In genomic region chr19:3509566-3509989, GRCh38 we compare ENCODE assay signal across 10 cellular contexts. TPM values are rescaled to one million over a fixed set of nuclear protein-coding genes. Genes with fewer than 3 reads are reported as not detected.
A peak's percentile ranks its signal among the peaks of the same experiment; 100 is the strongest.
DNase-seq lines count a peak whose midpoint lies in the region; ATAC-seq and TF ChIP-seq lines count a peak whose summit lies in the region.
"Had no signal": no experiment of that assay in that cellular context is flagged by ENCODE, and none has a peak within 500 bp of the region (broad histone marks: within the 10 kb centered on the region; RNA-seq: fewer than 3 reads in every experiment).

No MANE protein-coding gene starts in this region.

- H2AFZ ChIP-seq in IMR-90 (replicated peaks; ENCODE audit: low read length, poor library complexity), result peak overlapping the region; percentile 56

- no peak overlapping the region for H2BK15ac ChIP-seq in IMR-90 (ENCODE audit: low read depth, low read length)

- H3K4me1 Mint-ChIP-seq in naive thymus-derived CD4-positive, alpha-beta T cell, result peaks cover 32 to 81% (median 51%) of the 10 kb centered on the region in 7 donors

- H3K56ac ChIP-seq in IMR-90 (ENCODE audit: extremely low read depth, insufficient read depth, low read length), result no peak overlapping the region

- peak overlapping the region; percentile 47; the same call in 1 of the 2 replicates for H3K4ac ChIP-seq in IMR-90 (ENCODE audit: low read depth, low read length)

- no peak for TF ChIP-seq POLR2A in IMR-90 (IDR thresholded peaks at IDR 0.05; ENCODE audit: low read depth, low read length)

- intact Hi-C loops in IMR-90 (cut with micrococcal nuclease), result loop anchor here (5.0 kb wide), 1 partner anchor 118 kb away; the partner anchor contains the start of gene CACTIN
- intact Hi-C loops in naive thymus-derived CD4-positive, alpha-beta T cell (cut with micrococcal nuclease), result loop anchor here (5.0 to 10.0 kb wide), 3 partner anchors 253 to 725 kb away; partner anchors contain the start of genes APBA3 (in 1 of the 2), EEF2 (in 1 of the 2), MRPL54 (in 1 of the 2) and SGTA (in 1 of the 2)

- peaks cover 0 to 14% (median 4%) of the 10 kb centered on the region in 5 donors for H3K36me3 Mint-ChIP-seq in naive thymus-derived CD4-positive, alpha-beta T cell

- peak overlapping the region; percentile 65; the same call in 1 of the 2 replicates for H3K23ac ChIP-seq in IMR-90 (ENCODE audit: low read depth, low read length)

- no peak overlapping the region; the same call in 1 of the 2 replicates for H2BK120ac ChIP-seq in IMR-90 (ENCODE audit: low read depth, low read length)

- TF ChIP-seq RAD21 in IMR-90 (IDR thresholded peaks at IDR 0.05; ENCODE audit: low read length), result no peak

- no peak overlapping the region for H2BK20ac ChIP-seq in IMR-90 (ENCODE audit: low read depth, low read length)

- H3K4me2 ChIP-seq in BLaER1 (no peak overlapping the region), IMR-90 (ENCODE audit: low read depth, low read length) (no peak overlapping the region)

- H3K4me1 ChIP-seq in BLaER1, result peaks cover 79% of the 10 kb centered on the region
- peaks cover 20% of the 10 kb centered on the region for H3K4me1 ChIP-seq in IMR-90 (ENCODE audit: control insufficient read depth, insufficient read depth, low read length)
- H3K4me1 ChIP-seq in naive thymus-derived CD4-positive, alpha-beta T cell (ENCODE audit: control insufficient read depth in 2 of 2, insufficient read depth in 2 of 2, low read length in 2 of 2), result peaks cover 11 to 18% of the 10 kb centered on the region in 2 donors

- peaks cover 21% of the 10 kb centered on the region for H3K9me1 ChIP-seq in IMR-90 (ENCODE audit: insufficient read depth, low read length)

- peak overlapping the region; percentile 89 for H2AK9ac ChIP-seq in IMR-90 (replicated peaks; ENCODE audit: low read depth, low read length, poor library complexity)

- H4K91ac ChIP-seq in IMR-90 (ENCODE audit: insufficient read depth, low read depth, low read length), result peak overlapping the region; percentile 38; the same call in 1 of the 2 replicates

- no peak overlapping the region for H4K5ac ChIP-seq in IMR-90 (ENCODE audit: low read depth, low read length)

- DNase-seq in IMR-90, result peak; percentile 80
- peak; percentile 61 for DNase-seq in amniotic epithelial cell (ENCODE audit: low read depth)
- DNase-seq in naive thymus-derived CD4-positive, alpha-beta T cell, result no peak
- no peak for DNase-seq in NCI-H1092 (lab: John Stamatoyannopoulos, UW)
- no peak for DNase-seq in NCI-H1092 treated with DMSO at 0.1 percent for 48 hours (lab: John Stamatoyannopoulos, UW)

- peaks cover 0 to 3% (median 0%) of the 10 kb centered on the region in 5 donors for H3K27me3 Mint-ChIP-seq in naive thymus-derived CD4-positive, alpha-beta T cell

- H3K27ac Mint-ChIP-seq in naive thymus-derived CD4-positive, alpha-beta T cell, result peak overlapping the region in 8 of 9 donors; percentile 4 to 92 (median 57)

- ATAC-seq in IMR-90 (ENCODE audit: low read depth) (no peak), GM19467 (IDR thresholded peaks at IDR 0.05; ENCODE audit: unreplicated experiment) (no peak), GM19395 (IDR thresholded peaks at IDR 0.05; ENCODE audit: unreplicated experiment) (no peak)
- no peak for ATAC-seq in naive thymus-derived CD4-positive, alpha-beta T cell

- POLR2A ChIA-PET in IMR-90 (lab: Charles Lee; ENCODE audit: unreplicated experiment), result no interaction called here
- POLR2A ChIA-PET in naive thymus-derived CD4-positive, alpha-beta T cell (lab: Charles Lee), result no interaction called here

- peak overlapping the region; percentile 63; the same call in 1 of the 2 replicates for H3K9ac ChIP-seq in BLaER1
- H3K9ac ChIP-seq in IMR-90 (ENCODE audit: low read depth, low read length), result no peak overlapping the region

- no peak overlapping the region for H4K8ac ChIP-seq in IMR-90 (ENCODE audit: low read depth in 2 of 2, low read length in 2 of 2)

- peak overlapping the region; percentile 49 to 96 (median 74) for H3K4me3 Mint-ChIP-seq in naive thymus-derived CD4-positive, alpha-beta T cell

- H3K79me1 ChIP-seq in IMR-90 (ENCODE audit: low read depth in 1 of 2, low read length in 2 of 2), result peaks cover 3 to 87% of the 10 kb centered on the region in 2 experiments; a peak in 3 of 4 replicates

- in situ Hi-C loops in IMR-90 (cut with MboI; ENCODE audit: low sequenced_read_pairs), result no loop called here

- H3K27ac ChIP-seq in BLaER1 (0 out of 2 replicates have a peak overlapping the region, but pooled peaks have one; percentile 31), IMR-90 (ENCODE audit: insufficient read depth, low read length) (peak overlapping the region; percentile 1; the same call in 1 of the 2 replicates)
- H3K27ac ChIP-seq in naive thymus-derived CD4-positive, alpha-beta T cell (ENCODE audit: low read depth, low read length), result no peak overlapping the region
- H3K27ac ChIP-seq: suprapubic skin had no signal

- H3K27me3 ChIP-seq in BLaER1, result no peaks in the 10 kb centered on the region
- H3K27me3 ChIP-seq in IMR-90 (ENCODE audit: control insufficient read depth, insufficient read depth, low read length), result no peaks in the 10 kb centered on the region
- H3K27me3 ChIP-seq in naive thymus-derived CD4-positive, alpha-beta T cell (ENCODE audit: control insufficient read depth in 2 of 2, insufficient read depth in 2 of 2, low read length in 2 of 2), result no peaks in the 10 kb centered on the region
- H3K27me3 ChIP-seq: suprapubic skin had no signal

- CTCF ChIA-PET in IMR-90 (lab: Yijun Ruan, JAX), result no interaction called here
- CTCF ChIA-PET in naive thymus-derived CD4-positive, alpha-beta T cell (lab: Charles Lee), result interaction anchor here (0.6 kb wide), 1 partner anchor 406 kb away, joined by 3 read pairs; no protein-coding TSS in a partner anchor

- H3K18ac ChIP-seq in IMR-90 (ENCODE audit: low read depth, low read length), result no peak overlapping the region

- H2AK5ac ChIP-seq in IMR-90 (ENCODE audit: low read depth, low read length), result peak overlapping the region; percentile 93; the same call in 1 of the 2 replicates

- H2BK5ac ChIP-seq in IMR-90 (ENCODE audit: low read depth, low read length, poor library complexity, severe bottlenecking), result peak overlapping the region; percentile 9

- H4K20me1 ChIP-seq in BLaER1 (peaks cover 74% of the 10 kb centered on the region), IMR-90 (ENCODE audit: insufficient read depth, low read length) (peaks cover 74% of the 10 kb centered on the region)

- 98% methylated on average over 6 of the region's 15 CpGs; no CpG with 5 or more reads in 1 of the 2 experiments for WGBS in IMR-90 (ENCODE audit: extremely low coverage in 2 of 2, insufficient read length in 1 of 2), 2 experiments

- no peak for TF ChIP-seq CTCF in IMR-90 (conservative IDR thresholded peaks at IDR 0.05; ENCODE audit: low read depth, low read length)

- H3K9me3 ChIP-seq in BLaER1 (no peaks in the 10 kb centered on the region), IMR-90 (ENCODE audit: control insufficient read depth, insufficient read depth, low read length) (no peaks in the 10 kb centered on the region)
- no peaks in the 10 kb centered on the region for H3K9me3 ChIP-seq in naive thymus-derived CD4-positive, alpha-beta T cell (ENCODE audit: control insufficient read depth in 2 of 3, low read length in 3 of 3)
- H3K9me3 ChIP-seq: suprapubic skin had no signal

- H3K36me3 ChIP-seq in BLaER1 (peaks cover 62% of the 10 kb centered on the region), IMR-90 (ENCODE audit: control insufficient read depth, insufficient read depth, low read length) (peaks cover 13% of the 10 kb centered on the region)
- H3K36me3 ChIP-seq in naive thymus-derived CD4-positive, alpha-beta T cell (ENCODE audit: control insufficient read depth in 2 of 3, insufficient read depth in 3 of 3, low read length in 3 of 3), result peaks cover 0 to 39% (median 0%) of the 10 kb centered on the region in 3 experiments

- no peaks in the 10 kb centered on the region for H3K9me3 Mint-ChIP-seq in naive thymus-derived CD4-positive, alpha-beta T cell

- dilution Hi-C loops in IMR-90 (cut with HindIII; ENCODE audit: low sequenced_read_pairs, unreplicated experiment), result no loop called here

- H3K4me3 ChIP-seq in BLaER1 (no peak overlapping the region), IMR-90 (ENCODE audit: insufficient read depth, low read depth, low read length) (no peak overlapping the region)
- H3K4me3 ChIP-seq in naive thymus-derived CD4-positive, alpha-beta T cell (ENCODE audit: low read length), result no peak overlapping the region
- H3K4me3 ChIP-seq: suprapubic skin had no signal

- H3K14ac ChIP-seq in IMR-90 (replicated peaks; ENCODE audit: low read depth, low read length), result peak overlapping the region; percentile 58; the same call in 1 of the 2 replicates

- no TSS peak for BruUV-seq in IMR-90 (replicated peaks; lab: Mats Ljungman, UMichigan)

RNA-seq across cellular contexts. Expression of gene FZR1, which starts 3.5 kb away (rescaled TPM):
- total RNA-seq in IMR-90 (2012; rRNA removed), result 21.5 and 24.4 TPM in 2 replicates
- 47.8 and 56.3 TPM in 2 replicates for polyA plus RNA-seq in IMR-90 (2012; rRNA removed)
- polyA plus RNA-seq in IMR-90 (2012; cell fraction: cytosol; rRNA removed), result 34.0 and 49.4 TPM in 2 replicates
- polyA plus RNA-seq in IMR-90 (2012; cell fraction: nucleus; rRNA removed; ENCODE audit: low replicate concordance), result 57.9 and 195 TPM in 2 replicates
- 10 to 100 TPM; 60.7 to 90.7 (median 71.3) TPM for total RNA-seq in naive thymus-derived CD4-positive, alpha-beta T cell
- 10 to 100 TPM in 1 of 2 donors, 1 to 10 TPM in 1; 7.8 to 15.1 TPM for polyA plus RNA-seq in naive thymus-derived CD4-positive, alpha-beta T cell

RNA-seq across cellular contexts. Expression of gene DOHH, which starts 9.1 kb away (rescaled TPM):
- total RNA-seq in IMR-90 (2012; rRNA removed), result 3.2 and 4.2 TPM in 2 replicates
- 9.2 and 13.6 TPM in 2 replicates for polyA plus RNA-seq in IMR-90 (2012; rRNA removed)
- polyA plus RNA-seq in IMR-90 (2012; cell fraction: cytosol; rRNA removed), result 19.8 and 19.9 TPM in 2 replicates
- 5.3 and 24.1 TPM in 2 replicates for polyA plus RNA-seq in IMR-90 (2012; cell fraction: nucleus; rRNA removed; ENCODE audit: low replicate concordance)
- 10 to 100 TPM in 1 of 5 experiments, 1 to 10 TPM in 4; 4.4 to 16.4 (median 8.0) TPM for total RNA-seq in naive thymus-derived CD4-positive, alpha-beta T cell
- polyA plus RNA-seq in naive thymus-derived CD4-positive, alpha-beta T cell, result 10 to 100 TPM in 1 of 2 donors, 1 to 10 TPM in 1; 4.6 to 15.0 TPM

RNA-seq across cellular contexts. Expression of gene SMIM44, which starts 26.3 kb away (rescaled TPM):
- total RNA-seq in IMR-90 (2012; rRNA removed), result not detected in 2 replicates
- polyA plus RNA-seq in IMR-90 (2012; rRNA removed), result not detected in 2 replicates
- polyA plus RNA-seq in IMR-90 (2012; cell fraction: cytosol; rRNA removed), result not detected in 2 replicates
- not detected in 2 replicates for polyA plus RNA-seq in IMR-90 (2012; cell fraction: nucleus; rRNA removed; ENCODE audit: low replicate concordance)
- not detected for total RNA-seq in naive thymus-derived CD4-positive, alpha-beta T cell
- not detected for polyA plus RNA-seq in naive thymus-derived CD4-positive, alpha-beta T cell
- total RNA-seq: posterior vena cava, suprapubic skin had no signal

RNA-seq across cellular contexts. Expression of gene SMIM24, which starts 29.3 kb away (rescaled TPM):
- not detected in 2 replicates for total RNA-seq in IMR-90 (2012; rRNA removed)
- polyA plus RNA-seq in IMR-90 (2012; rRNA removed), result not detected in 2 replicates
- 0.09 TPM in 1 of 2 replicates, not detected in the other for polyA plus RNA-seq in IMR-90 (2012; cell fraction: cytosol; rRNA removed)
- not detected in 2 replicates for polyA plus RNA-seq in IMR-90 (2012; cell fraction: nucleus; rRNA removed; ENCODE audit: low replicate concordance)
- 1 to 10 TPM in 1 of 5 experiments, under 1 TPM in 1, not detected in 3; 0.82 to 1.8 TPM for total RNA-seq in naive thymus-derived CD4-positive, alpha-beta T cell
- not detected for polyA plus RNA-seq in naive thymus-derived CD4-positive, alpha-beta T cell
- total RNA-seq: posterior vena cava had no signal

RNA-seq across cellular contexts. Expression of gene TEKTIP1, which starts 29.4 kb away (rescaled TPM):
- not detected in 2 replicates for total RNA-seq in IMR-90 (2012; rRNA removed)
- not detected in 2 replicates for polyA plus RNA-seq in IMR-90 (2012; rRNA removed)
- polyA plus RNA-seq in IMR-90 (2012; cell fraction: cytosol; rRNA removed), result not detected in 2 replicates
- polyA plus RNA-seq in IMR-90 (2012; cell fraction: nucleus; rRNA removed; ENCODE audit: low replicate concordance), result 0.36 and 0.60 TPM in 2 replicates
- total RNA-seq in naive thymus-derived CD4-positive, alpha-beta T cell, result 10 to 100 TPM in 3 of 5 experiments, 1 to 10 TPM in 2; 5.6 to 11.5 (median 10.6) TPM
- not detected for polyA plus RNA-seq in naive thymus-derived CD4-positive, alpha-beta T cell

Comparison
In these comparisons a context has a peak if more than half of its experiments do, and no peak if none do; other contexts are left out.
1. DNase-seq: peak in IMR-90 (single experiment) and amniotic epithelial cell (single experiment); none in naive thymus-derived CD4-positive, alpha-beta T cell (0 of 9), NCI-H1092 (single experiment) and NCI-H1092 treated with DMSO at 0.1 percent for 48 hours (single experiment).